8 cellular contexts compared by ENCODE assay signal in genomic region chr17:17749025-17749772, GRCh38.
DNase-seq lines count a peak whose midpoint lies in the region; ATAC-seq lines count a peak whose summit lies in the region.

No MANE protein-coding gene starts in this region.

- no peaks in the 10 kb centered on the region for H3K9me3 Mint-ChIP-seq in activated T-cell treated with anti-CD3 and anti-CD28 coated beads, Interleukin-2, amount 50 U/mL, for 72 hours

- H3K4me1 ChIP-seq in effector memory CD4-positive, alpha-beta T cell (ENCODE audit: control insufficient read depth, insufficient read depth, low read length, poor library complexity, severe bottlenecking) = peaks cover 40% of the 10 kb centered on the region

- peak overlapping the region; percentile 37 to 54 for H3K4me3 Mint-ChIP-seq in activated T-cell treated with anti-CD3 and anti-CD28 coated beads, Interleukin-2, amount 50 U/mL, for 72 hours

- H3K27me3 Mint-ChIP-seq in activated T-cell treated with anti-CD3 and anti-CD28 coated beads, Interleukin-2, amount 50 U/mL, for 72 hours (ENCODE audit: low read depth) = no peaks in the 10 kb centered on the region

- no peak for ATAC-seq in activated T-cell treated with anti-CD3 and anti-CD28 coated beads, Interleukin-2, amount 50 U/mL, for 72 hours (replicated peaks in 1 of 2)
- ATAC-seq in GM21619 (IDR thresholded peaks at IDR 0.05; ENCODE audit: unreplicated experiment) = no peak

- H3K4me1 Mint-ChIP-seq in activated T-cell treated with anti-CD3 and anti-CD28 coated beads, Interleukin-2, amount 50 U/mL, for 72 hours (ENCODE audit: low read depth) = peaks cover 62% of the 10 kb centered on the region

- no peaks in the 10 kb centered on the region for H3K9me3 ChIP-seq in effector memory CD4-positive, alpha-beta T cell (ENCODE audit: control insufficient read depth, low read length)

- no peaks in the 10 kb centered on the region for H3K36me3 Mint-ChIP-seq in activated T-cell treated with anti-CD3 and anti-CD28 coated beads, Interleukin-2, amount 50 U/mL, for 72 hours (ENCODE audit: insufficient read depth in 2 of 2)

- no peak for DNase-seq in activated T-cell treated with anti-CD3 and anti-CD28 coated beads, Interleukin-2, amount 50 U/mL, for 72 hours
- no peak for DNase-seq in activated T-cell treated with anti-CD3 and anti-CD28 coated beads, Interleukin-2, amount 50 U/mL, for 48 hours
- DNase-seq in NCI-H2227 treated with DMSO at 0.1 percent for 48 hours (lab: John Stamatoyannopoulos, UW) (peak; percentile 68), substantia nigra (lab: John Stamatoyannopoulos, UW) (peak in 28 of 49 donors; percentile 16 to 64 (median 36)), OCI-M2 (lab: John Stamatoyannopoulos, UW; ENCODE audit: unreplicated experiment) (no peak), dedifferentiated amniotic fluid mesenchymal stem cell (ENCODE audit: extremely low spot score) (no peak)
- no peak for DNase-seq in effector memory CD4-positive, alpha-beta T cell

- H3K36me3 ChIP-seq in effector memory CD4-positive, alpha-beta T cell (ENCODE audit: control insufficient read depth, insufficient read depth, low read length) = no peaks in the 10 kb centered on the region

- H3K27ac ChIP-seq in effector memory CD4-positive, alpha-beta T cell (ENCODE audit: insufficient read depth, low read length, poor library complexity, severe bottlenecking) = peak overlapping the region; percentile 31
- peak overlapping the region; percentile 87 for H3K27ac ChIP-seq in substantia nigra (ENCODE audit: low read depth, low read length, poor library complexity, severe bottlenecking)

- no peak overlapping the region for H3K4me3 ChIP-seq in effector memory CD4-positive, alpha-beta T cell (ENCODE audit: insufficient read depth, low read depth, low read length, poor library complexity, severe bottlenecking)

- H3K27ac Mint-ChIP-seq in activated T-cell treated with anti-CD3 and anti-CD28 coated beads, Interleukin-2, amount 50 U/mL, for 72 hours = peak overlapping the region; percentile 95

- H3K27me3 ChIP-seq in effector memory CD4-positive, alpha-beta T cell (replicated peaks; ENCODE audit: control insufficient read depth, insufficient read depth, low read length, poor library complexity, severe bottlenecking) = no peaks in the 10 kb centered on the region

Comparison
In these comparisons a context has a peak if more than half of its experiments do, and no peak if none do; other contexts are left out.
1. DNase-seq: peak in NCI-H2227 treated with DMSO at 0.1 percent for 48 hours (single experiment) and substantia nigra (28 of 49); none in activated T-cell treated with anti-CD3 and anti-CD28 coated beads, Interleukin-2, amount 50 U/mL, for 72 hours (0 of 2), activated T-cell treated with anti-CD3 and anti-CD28 coated beads, Interleukin-2, amount 50 U/mL, for 48 hours (0 of 2), effector memory CD4-positive, alpha-beta T cell (0 of 3), OCI-M2 (single experiment) and dedifferentiated amniotic fluid mesenchymal stem cell (single experiment).